In genomic region chr1:182762536-182762935, GRCh38 we compare ENCODE assay signal across 27 cellular contexts.
"Had no signal": no experiment of that assay in that cellular context is flagged by ENCODE, and none has a peak within 500 bp of the region (broad histone marks: within the 10 kb centered on the region; RNA-seq: fewer than 3 reads in every experiment).

No MANE protein-coding gene starts in this region.

- DNase-seq: dermis blood vessel endothelial cell; effector memory CD8-positive, alpha-beta T cell; erythroblast; esophagus squamous epithelium; kidney; left lung; mesendoderm; midbrain; naive thymus-derived CD4-positive, alpha-beta T cell; occipital lobe; ovary; stimulated activated CD4-positive, alpha-beta T cell treated with anti-CD3 and anti-CD28 coated beads, Interleukin-12 subunit alpha, Interleukin-12 subunit beta, amount 100 ng/mL, for 4 hours; stimulated activated CD4-positive, alpha-beta T cell treated with anti-CD3 and anti-CD28 coated beads, Interleukin-1b, Interleukin-23, amount 100 ng/mL, for 48 hours; stimulated activated CD4-positive, alpha-beta T cell treated with anti-CD3 and anti-CD28 coated beads, Interleukin-4, amount 100 ng/mL, for 1 hour; stimulated activated CD8-positive, alpha-beta memory T cell treated with anti-CD3 and anti-CD28 coated beads, Interleukin-4, amount 100 ng/mL, for 48 hours; stimulated activated naive CD4-positive, alpha-beta T cell; stimulated activated naive CD8-positive, alpha-beta T cell treated with anti-CD3 and anti-CD28 coated beads, Interleukin-15, amount 100 ng/mL, for 72 hours; thyroid gland; upper lobe of left lung had no signal

- H3K27ac ChIP-seq: coronary artery, esophagus squamous epithelium, left lung, ovary, right atrium auricular region, thyroid gland, upper lobe of left lung had no signal

- H3K27me3 ChIP-seq: esophagus squamous epithelium, left lung, ovary, right atrium auricular region, thyroid gland, upper lobe of left lung had no signal

- H3K4me1 ChIP-seq: left lung, right atrium auricular region, upper lobe of left lung had no signal

- H3K4me3 ChIP-seq: coronary artery, esophagus squamous epithelium, left lung, ovary, right atrium auricular region, smooth muscle cell, thyroid gland, upper lobe of left lung had no signal

- H3K36me3 ChIP-seq: esophagus squamous epithelium, left lung, ovary, right atrium auricular region, thyroid gland, upper lobe of left lung had no signal

- FAIRE-seq: endometrium, frontal cortex, kidney, urothelium cell line had no signal

- H3K27ac Mint-ChIP-seq: effector memory CD8-positive, alpha-beta T cell; naive thymus-derived CD4-positive, alpha-beta T cell; nephron; progenitor cell of endocrine pancreas had no signal

- H3K9me3 ChIP-seq: esophagus squamous epithelium, ovary, right atrium auricular region, thyroid gland, upper lobe of left lung had no signal

- H3K9me3 Mint-ChIP-seq: effector memory CD8-positive, alpha-beta T cell; nephron had no signal

- H3K4me3 Mint-ChIP-seq: effector memory CD8-positive, alpha-beta T cell; naive thymus-derived CD4-positive, alpha-beta T cell; nephron; stimulated activated naive CD8-positive, alpha-beta T cell treated with anti-CD3 and anti-CD28 coated beads, Interleukin-15, amount 100 ng/mL, for 72 hours had no signal
